8 cellular contexts compared by ENCODE assay signal in the genomic region with DNA sequence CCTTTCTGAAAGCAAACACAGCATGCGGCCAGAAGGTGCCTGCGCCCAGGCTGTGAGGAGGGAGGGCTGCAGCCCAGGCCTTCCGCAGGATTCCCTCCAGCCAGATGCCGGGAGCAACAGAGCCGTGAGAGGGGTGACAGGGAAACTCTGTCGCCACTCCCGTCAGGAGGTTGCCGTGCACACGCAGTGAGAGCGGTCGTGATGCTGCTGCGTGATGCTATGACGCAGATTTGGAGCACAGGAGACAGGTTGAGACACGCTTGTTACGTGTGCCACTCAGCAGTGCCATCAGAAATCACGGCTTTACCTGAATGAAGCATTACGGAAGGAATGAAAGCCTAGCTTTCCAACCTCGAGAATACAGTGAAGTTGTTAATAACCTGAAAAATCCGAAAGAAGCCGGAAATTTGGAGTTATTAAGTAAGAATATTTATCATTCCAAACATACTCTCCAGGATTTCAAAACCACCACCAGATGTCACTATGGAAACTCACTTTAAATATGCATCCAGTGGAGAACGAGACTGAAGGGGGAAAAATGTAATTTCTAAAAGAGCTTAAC. TPM values are rescaled to one million over a fixed set of nuclear protein-coding genes. Genes with fewer than 3 reads are reported as not detected.
DNase-seq lines count a peak whose midpoint lies in the region; ATAC-seq and TF ChIP-seq lines count a peak whose summit lies in the region.

No MANE protein-coding gene starts in this region.

- no peak overlapping the region for H3K27ac ChIP-seq in HCT116 (ENCODE audit: low read depth, low read length)
- peak overlapping the region in 1 of 2 experiments; percentile 6; a peak in 1 of 4 replicates for H3K27ac ChIP-seq in SK-N-SH (ENCODE audit: low read depth in 2 of 2, low read length in 1 of 2)
- peak overlapping the region; percentile 34 to 76 (median 64) for H3K27ac ChIP-seq in sigmoid colon

- H3K36me3 Mint-ChIP-seq in glutamatergic neuron (ENCODE audit: unreplicated experiment): peaks cover 5% of the 10 kb centered on the region

- H3K79me2 ChIP-seq in HCT116 (ENCODE audit: insufficient read depth, low read length): peaks cover 98% of the 10 kb centered on the region
- H3K79me2 ChIP-seq in SK-N-SH (ENCODE audit: insufficient read depth): peaks cover 83% of the 10 kb centered on the region

- H3K4me2 ChIP-seq in HCT116 (ENCODE audit: low read length) (no peak overlapping the region), SK-N-SH (peak overlapping the region; percentile 38; the same call in 1 of the 2 replicates)

- no peaks in the 10 kb centered on the region for H3F3A ChIP-seq in SK-N-SH (replicated peaks; ENCODE audit: insufficient read depth)

- peak overlapping the region; percentile 13 for H3K4me3 Mint-ChIP-seq in glutamatergic neuron (ENCODE audit: unreplicated experiment)

- TF ChIP-seq RAD21 in HCT116 (IDR thresholded peaks at IDR 0.05; ENCODE audit: low read depth): peak; percentile 42; the same call in 1 of the 2 replicates
- peak; percentile 62 for TF ChIP-seq RAD21 in SK-N-SH (IDR thresholded peaks at IDR 0.05; ENCODE audit: low read length)

- H3K4me1 ChIP-seq in HCT116 (ENCODE audit: control insufficient read depth in 1 of 2, insufficient read depth in 2 of 2, low read length in 2 of 2) (no peaks in the 10 kb centered on the region; a peak in 1 of 4 replicates), SK-N-SH (ENCODE audit: control insufficient read depth in 1 of 2, insufficient read depth in 2 of 2, low read depth in 1 of 2, low read length in 1 of 2) (peaks cover 0 to 19% of the 10 kb centered on the region in 2 experiments; a peak in 2 of 4 replicates), sigmoid colon (peaks cover 0 to 66% (median 42%) of the 10 kb centered on the region in 4 donors)

- H3K9ac ChIP-seq in HCT116 (ENCODE audit: low read length): no peak overlapping the region
- H3K9ac ChIP-seq in SK-N-SH: no peak overlapping the region

- DNase-seq in HCT116 (ENCODE audit: low read depth, low spot score) (no peak), SK-N-SH (peak; percentile 36), glutamatergic neuron (peak; percentile 35), sigmoid colon (peak; percentile 74), HEK293T (ENCODE audit: extremely low spot score) (no peak), HPDE6-E6E7 (ENCODE audit: extremely low spot score) (no peak), DMS153 (lab: John Stamatoyannopoulos, UW) (no peak), OCI-M2 (lab: John Stamatoyannopoulos, UW; ENCODE audit: unreplicated experiment) (no peak)

- peaks cover 80% of the 10 kb centered on the region for H4K20me1 ChIP-seq in HCT116 (ENCODE audit: insufficient read depth)
- H4K20me1 ChIP-seq in SK-N-SH (ENCODE audit: insufficient read depth): no peaks in the 10 kb centered on the region

- no peaks in the 10 kb centered on the region for H3K9me3 Mint-ChIP-seq in glutamatergic neuron (ENCODE audit: unreplicated experiment)

- CTCF ChIA-PET in HCT116 (lab: Charles Lee): interaction anchor here (1.0 to 1.1 kb wide), 3 partner anchors 17 to 52 kb away, joined by 3 read pairs; no protein-coding TSS in a partner anchor
- CTCF ChIA-PET in SK-N-SH (lab: Yijun Ruan, JAX): interaction anchor here (0.7 to 2.0 kb wide), 9 partner anchors 15 to 78 kb away, joined by 3 to 7 read pairs (median 3); partner anchors contain the start of gene FAT1
- CTCF ChIA-PET in HEK293T (lab: Yijun Ruan, JAX): interaction anchor here (0.7 to 1.3 kb wide), 6 partner anchors 15 to 741 kb away, joined by 3 to 4 read pairs (median 3); no protein-coding TSS in a partner anchor

- no peaks in the 10 kb centered on the region for H3K9me3 ChIP-seq in HCT116 (ENCODE audit: control insufficient read depth in 1 of 2, insufficient read depth in 1 of 2, low read depth in 1 of 2, low read length in 2 of 2)
- no peaks in the 10 kb centered on the region for H3K9me3 ChIP-seq in SK-N-SH
- no peaks in the 10 kb centered on the region for H3K9me3 ChIP-seq in sigmoid colon

- H3K27me3 Mint-ChIP-seq in glutamatergic neuron (ENCODE audit: unreplicated experiment): no peaks in the 10 kb centered on the region

- intact Hi-C loops in HCT116 (cut with micrococcal nuclease): no loop called here
- intact Hi-C loops in sigmoid colon (cut with DNase I): loop anchor here (10.0 kb wide), 1 partner anchor 176 kb away; no protein-coding TSS in a partner anchor

- POLR2A ChIA-PET in HCT116 (lab: Charles Lee): no interaction called here
- POLR2A ChIA-PET in SK-N-SH (lab: Yijun Ruan, JAX): no interaction called here
- POLR2A ChIA-PET in HEK293T (lab: Yijun Ruan, JAX): no interaction called here

- no peak for ATAC-seq in HCT116

- H3K36me3 ChIP-seq in HCT116 (ENCODE audit: control insufficient read depth in 1 of 2, insufficient read depth in 2 of 2, low read length in 2 of 2) (peaks cover 46 to 65% of the 10 kb centered on the region in 2 experiments), SK-N-SH (replicated peaks in 1 of 2; ENCODE audit: control insufficient read depth in 1 of 2, insufficient read depth in 2 of 2, low read length in 1 of 2) (no peaks in the 10 kb centered on the region), sigmoid colon (no peaks in the 10 kb centered on the region)

- no peak overlapping the region for H3K27ac Mint-ChIP-seq in glutamatergic neuron (ENCODE audit: unreplicated experiment)

- H3K27me3 ChIP-seq in HCT116 (ENCODE audit: insufficient read depth, low read length): no peaks in the 10 kb centered on the region
- no peaks in the 10 kb centered on the region; the same call in 1 of the 2 replicates for H3K27me3 ChIP-seq in SK-N-SH (ENCODE audit: insufficient read depth)
- H3K27me3 ChIP-seq in sigmoid colon: no peaks in the 10 kb centered on the region

- H3K9me2 ChIP-seq in HCT116 (ENCODE audit: insufficient read depth): no peaks in the 10 kb centered on the region
- no peaks in the 10 kb centered on the region for H3K9me2 ChIP-seq in SK-N-SH

- TF ChIP-seq CTCF in HCT116 (IDR thresholded peaks at IDR 0.05 in 2 of 3, conservative IDR thresholded peaks at IDR 0.05 in 1 of 3; ENCODE audit: borderline replicate concordance in 1 of 3, insufficient read depth in 1 of 3, low read depth in 2 of 3, low read length in 2 of 3): peak in 2 of 3 experiments; percentile 16 to 38; a peak in 3 of 6 replicates
- peak; percentile 68 for TF ChIP-seq CTCF in SK-N-SH (IDR thresholded peaks at IDR 0.05)
- no peak for TF ChIP-seq CTCF in glutamatergic neuron (IDR thresholded peaks at IDR 0.05; ENCODE audit: partially characterized antibody, unreplicated experiment)
- TF ChIP-seq CTCF in sigmoid colon (IDR thresholded peaks at IDR 0.05): peak; percentile 15 to 59 (median 40)

- H3K4me3 ChIP-seq in HCT116 (replicated peaks in 1 of 2; ENCODE audit: low read depth in 1 of 2, low read length in 2 of 2): no peak overlapping the region
- H3K4me3 ChIP-seq in SK-N-SH (ENCODE audit: low read depth in 2 of 2, low read length in 1 of 2): peak overlapping the region in 1 of 2 experiments; percentile 32; a peak in 2 of 4 replicates
- peak overlapping the region in 2 of 4 donors; percentile 21 for H3K4me3 ChIP-seq in sigmoid colon

- BruUV-seq in HCT116 (replicated peaks; lab: Mats Ljungman, UMichigan): no TSS peak

- H3K4me1 Mint-ChIP-seq in glutamatergic neuron (ENCODE audit: low read depth, unreplicated experiment): no peaks in the 10 kb centered on the region

- H2AFZ ChIP-seq in HCT116 (ENCODE audit: low read depth, low read length, poor library complexity, severe bottlenecking) (no peak overlapping the region), SK-N-SH (ENCODE audit: low read depth) (no peak overlapping the region)

- TF ChIP-seq EP300 in SK-N-SH (IDR thresholded peaks at IDR 0.05; ENCODE audit: borderline replicate concordance in 1 of 2, low read depth in 1 of 2, low read length in 1 of 2) (no peak), sigmoid colon (IDR thresholded peaks at IDR 0.05) (peak in 3 of 4 donors; percentile 82 to 95 (median 84))

- WGBS in SK-N-SH (ENCODE audit: low lambda C conversion rate): 34% methylated on average over 16 of the region's 21 CpGs
- 56 to 73% methylated on average over 21 of the region's 21 CpGs for WGBS in sigmoid colon, 2 donors

- TF ChIP-seq POLR2A in HCT116 (IDR thresholded peaks at IDR 0.05; ENCODE audit: borderline replicate concordance, extremely low read depth, insufficient read depth, insufficient read length) (no peak), sigmoid colon (IDR thresholded peaks at IDR 0.05) (no peak)

- RAD21 ChIA-PET in HCT116 (lab: Charles Lee; ENCODE audit: low non-redundant PET in 1 of 2, low total read pairs in 2 of 2, uncharacterized antibody in 2 of 2, unreplicated experiment in 2 of 2): no interaction called here

TF ChIP-seq in HCT116, 20 proteins besides CTCF, POLR2A, EP300 and RAD21 (continues in another document):
- TF ChIP-seq ZFX (IDR thresholded peaks at IDR 0.05) (no peak), EGR1 (IDR thresholded peaks at IDR 0.05; ENCODE audit: low read depth) (no peak), JUND (IDR thresholded peaks at IDR 0.05) (no peak), MAX (IDR thresholded peaks at IDR 0.05) (no peak)

TF ChIP-seq in SK-N-SH, 30 proteins besides CTCF, POLR2A, EP300 and RAD21:
- TF ChIP-seq RFX5 (IDR thresholded peaks at IDR 0.05; ENCODE audit: low read length) (no peak), MEF2A (IDR thresholded peaks at IDR 0.05; ENCODE audit: borderline replicate concordance, low read depth) (no peak), FOSL2 (IDR thresholded peaks at IDR 0.05; ENCODE audit: borderline replicate concordance, low read depth) (no peak), SMC3 (IDR thresholded peaks at IDR 0.05; ENCODE audit: low read depth, low read length) (peak; percentile 34; the same call in 1 of the 2 replicates)

TF ChIP-seq in HEK293T, 16 proteins besides CTCF, POLR2A, EP300 and RAD21:
- TF ChIP-seq L3MBTL2 (conservative IDR thresholded peaks at IDR 0.05) (no peak), NFRKB (IDR thresholded peaks at IDR 0.05) (no peak), LEF1 (IDR thresholded peaks at IDR 0.05; ENCODE audit: borderline replicate concordance) (no peak), SUZ12 (IDR thresholded peaks at IDR 0.05) (no peak), ELF4 (IDR thresholded peaks at IDR 0.05) (no peak), CTBP1 (IDR thresholded peaks at IDR 0.05; ENCODE audit: borderline replicate concordance) (no peak), SP1 (IDR thresholded peaks at IDR 0.05) (no peak), FOXA1 (IDR thresholded peaks at IDR 0.05) (no peak), TARDBP (IDR thresholded peaks at IDR 0.05) (no peak)

RNA-seq across cellular contexts. Expression of gene FAT1, which starts 54.4 kb away (rescaled TPM):
- total RNA-seq in HCT116 (2021; ENCODE audit: unreplicated experiment) (676 TPM), glutamatergic neuron (ENCODE audit: unreplicated experiment) (34.3 TPM), sigmoid colon (100 to 1,000 TPM in 3 of 4 donors, 10 to 100 TPM in 1; 93.1 to 146 (median 125) TPM)
- polyA plus RNA-seq in HCT116 (2012): 458 and 528 TPM in 2 replicates
- polyA plus RNA-seq in SK-N-SH (2012; rRNA removed) (32.2 and 41.3 TPM in 2 replicates), sigmoid colon (10 to 100 TPM; 12.6 to 72.3 (median 15.0) TPM)
- 24.5 and 30.8 TPM in 2 replicates for polyA plus RNA-seq in SK-N-SH (2012; cell fraction: cytosol; rRNA removed)
- polyA plus RNA-seq in SK-N-SH (2012; cell fraction: nucleus; rRNA removed): 76.0 and 102 TPM in 2 replicates

Comparison
In these comparisons a context has a peak if more than half of its experiments do, and no peak if none do; other contexts are left out.
1. DNase-seq: peak in SK-N-SH (single experiment), glutamatergic neuron (single experiment) and sigmoid colon (single experiment); none in HCT116 (single experiment), HEK293T (single experiment), HPDE6-E6E7 (single experiment), DMS153 (single experiment) and OCI-M2 (single experiment).
2. Of the 11 proteins assayed by ChIP-seq in both SK-N-SH and HCT116: peak only in SK-N-SH: none; only in HCT116: none; in both: CTCF and RAD21; in neither: 9.